ENCODE assay signal across 8 cellular contexts in the genomic region with DNA sequence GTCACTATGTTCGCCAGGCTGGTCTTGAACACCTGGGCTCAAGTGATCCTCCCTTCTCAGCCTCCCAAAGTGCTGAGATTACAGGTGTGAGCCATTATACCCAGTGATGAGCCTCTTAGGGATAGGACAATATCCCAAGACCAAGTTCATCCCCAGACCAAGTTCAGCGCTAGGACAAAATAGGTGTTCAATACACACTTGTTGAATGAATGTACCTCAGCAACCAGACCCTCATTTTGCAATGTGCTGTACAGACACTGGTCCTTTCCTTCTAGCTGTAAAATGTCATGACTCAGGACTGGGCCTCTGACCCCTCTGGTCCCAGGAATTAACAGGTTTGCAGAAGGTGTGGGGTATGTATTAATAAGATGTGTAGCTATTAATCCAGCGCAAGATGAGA.
"Had no signal": no experiment of that assay in that cellular context is flagged by ENCODE, and none has a peak within 500 bp of the region (broad histone marks: within the 10 kb centered on the region; RNA-seq: fewer than 3 reads in every experiment).

No MANE protein-coding gene starts in this region.

- FAIRE-seq: G401.6, GM12878, GM12891, GM12892, GM18507, GM19239 had no signal

- H3K4me3 ChIP-seq: GM12878 had no signal

- ATAC-seq: GM12878 had no signal

- DNase-seq: GDM1, GF-D8 had no signal
